18 cellular contexts compared by ENCODE assay signal in genomic region chr3:127124135-127124534, GRCh38.
DNase-seq lines count a peak whose midpoint lies in the region; TF ChIP-seq lines count a peak whose summit lies in the region.
"Had no signal": no experiment of that assay in that cellular context is flagged by ENCODE, and none has a peak within 500 bp of the region (broad histone marks: within the 10 kb centered on the region; RNA-seq: fewer than 3 reads in every experiment).

No MANE protein-coding gene starts in this region.

- no peak overlapping the region for H3K4me3 ChIP-seq in choroid plexus epithelial cell (ENCODE audit: low read depth, low read length)
- H3K4me3 ChIP-seq: MG63, stomach had no signal

- H3K27ac ChIP-seq in substantia nigra (ENCODE audit: low read depth, low read length, poor library complexity, severe bottlenecking): no peak overlapping the region
- H3K27ac ChIP-seq: stomach had no signal

- DNase-seq in AG08396 (ENCODE audit: low spot score): peak; percentile 29
- peak; percentile 4 for DNase-seq in RKO (ENCODE audit: low spot score)
- peak; percentile 23 for DNase-seq in choroid plexus epithelial cell (ENCODE audit: low read depth)
- DNase-seq in left kidney (ENCODE audit: low read depth, low spot score): peak; percentile 58
- DNase-seq in substantia nigra (lab: John Stamatoyannopoulos, UW): no peak
- no peak for DNase-seq in NCI-H1105 (lab: John Stamatoyannopoulos, UW)
- DNase-seq in NCI-H2081 (lab: John Stamatoyannopoulos, UW): no peak
- no peak for DNase-seq in COLO668 (lab: John Stamatoyannopoulos, UW; ENCODE audit: unreplicated experiment)
- DNase-seq: activated effector memory CD4-positive, alpha-beta T cell treated with Interleukin-2 at 50 U/mL for 16 hours; amniotic stem cell; COR-L47; head of caudate nucleus; kidney; MG63; NCI-H1694; NCI-H446; retina had no signal

- peak; percentile 22 for TF ChIP-seq CTCF in choroid plexus epithelial cell (conservative IDR thresholded peaks at IDR 0.05; ENCODE audit: low read depth, low read length)

Comparison
In these comparisons a context has a peak if more than half of its experiments do, and no peak if none do; other contexts are left out.
1. DNase-seq: peak in AG08396 (single experiment), RKO (single experiment), choroid plexus epithelial cell (single experiment) and left kidney (single experiment); none in substantia nigra (0 of 49), NCI-H1105 (single experiment), NCI-H2081 (0 of 2) and COLO668 (single experiment).